ENCODE assay signal across 1 cellular context in genomic region chr22:35643991-35644390, GRCh38.
TF ChIP-seq lines count a peak whose summit lies in the region.

No MANE protein-coding gene starts in this region.

TF ChIP-seq in IMR-90, 13 proteins besides CTCF, POLR2A, EP300 and RAD21 (continued from another document):
- TF ChIP-seq CEBPB (IDR thresholded peaks at IDR 0.05; ENCODE audit: low read depth, low read length) (no peak), ELK1 (IDR thresholded peaks at IDR 0.05; ENCODE audit: borderline replicate concordance, low read depth, low read length) (no peak), FOS (IDR thresholded peaks at IDR 0.05; ENCODE audit: low read depth, low read length) (no peak)
